ENCODE assay signal across 1 cellular context in genomic region chr2:200310545-200310971, GRCh38.
TF ChIP-seq lines count a peak whose summit lies in the region.

No MANE protein-coding gene starts in this region.

TF ChIP-seq in H1, 55 proteins besides CTCF, POLR2A, EP300 and RAD21:
- TF ChIP-seq ASH2L (IDR thresholded peaks at IDR 0.05; ENCODE audit: low read length) = no peak
- no peak for TF ChIP-seq RFX5 (IDR thresholded peaks at IDR 0.05; ENCODE audit: borderline replicate concordance, low read depth, low read length)
- TF ChIP-seq MAX (IDR thresholded peaks at IDR 0.05) = no peak
- TF ChIP-seq NANOG (IDR thresholded peaks at IDR 0.05; ENCODE audit: insufficient read depth, low read depth, low read length, poor library complexity, severe bottlenecking) = no peak
- no peak for TF ChIP-seq RXRA (IDR thresholded peaks at IDR 0.05; ENCODE audit: insufficient read depth, low read depth, low read length)
- no peak for TF ChIP-seq SP4 (IDR thresholded peaks at IDR 0.05; ENCODE audit: low read length)
- TF ChIP-seq SUZ12 (IDR thresholded peaks at IDR 0.05; ENCODE audit: low read length) = no peak
- no peak for TF ChIP-seq CBX5 (IDR thresholded peaks at IDR 0.05; ENCODE audit: low read depth, low read length)
- TF ChIP-seq ZNF274 (IDR thresholded peaks at IDR 0.05; ENCODE audit: borderline replicate concordance, extremely low read depth, low read length) = no peak
- no peak for TF ChIP-seq SAP30 (IDR thresholded peaks at IDR 0.05; ENCODE audit: insufficient read depth, insufficient replicate concordance, low read length)
TF ChIP-seq in H1: peak in this region for 0.
